Comparison of ENCODE assay signal across 8 cellular contexts in genomic region chr2:165016772-165017411, GRCh38.
DNase-seq lines count a peak whose midpoint lies in the region; ATAC-seq and TF ChIP-seq lines count a peak whose summit lies in the region.

No MANE protein-coding gene starts in this region.

- DNase-seq in DMS53 treated with DMSO at 0.1 percent for 48 hours (lab: John Stamatoyannopoulos, UW; ENCODE audit: unreplicated experiment) (peak; percentile 73), NCI-H748 treated with DMSO at 0.1 percent for 48 hours (lab: John Stamatoyannopoulos, UW) (peak; percentile 91), cardiac fibroblast (ENCODE audit: low read depth in 2 of 2) (peak; percentile 49 to 70), right lobe of liver (peak in 1 of 3 donors; percentile 52), gastrocnemius medialis (no peak), cerebellar nuclear complex (lab: John Stamatoyannopoulos, UW) (no peak)

- H3K27ac ChIP-seq in right lobe of liver (no peak overlapping the region), gastrocnemius medialis (no peak overlapping the region)

- H3K27me3 ChIP-seq in right lobe of liver (no peaks in the 10 kb centered on the region), gastrocnemius medialis (no peaks in the 10 kb centered on the region)

- peak; percentile 82 for TF ChIP-seq CTCF in cardiac fibroblast (IDR thresholded peaks at IDR 0.05; ENCODE audit: low read depth, low read length)
- TF ChIP-seq CTCF in right lobe of liver (IDR thresholded peaks at IDR 0.05), result peak; percentile 61 to 71 (median 68)
- peak in 1 of 5 experiments; percentile 25 for TF ChIP-seq CTCF in gastrocnemius medialis (IDR thresholded peaks at IDR 0.05 in 4 of 5, conservative IDR thresholded peaks at IDR 0.05 in 1 of 5)

- H3K4me3 ChIP-seq in cardiac fibroblast (replicated peaks in 1 of 2; ENCODE audit: low read depth in 2 of 2, low read length in 2 of 2) (no peak overlapping the region), right lobe of liver (no peak overlapping the region), gastrocnemius medialis (no peak overlapping the region)

- WGBS in right lobe of liver (ENCODE audit: insufficient coverage, low coverage, low lambda C conversion rate, missing lambda C conversion rate), result 11% methylated on average over 15 of the region's 15 CpGs

- peak; percentile 70 for ATAC-seq in GM19395 (IDR thresholded peaks at IDR 0.05; ENCODE audit: unreplicated experiment)
- ATAC-seq in HG03432 (IDR thresholded peaks at IDR 0.05; ENCODE audit: unreplicated experiment), result peak; percentile 56
- ATAC-seq in right lobe of liver, result peak; percentile 80 to 86 (median 84)
- ATAC-seq in gastrocnemius medialis, result no peak

- TF ChIP-seq POLR2A in right lobe of liver (IDR thresholded peaks at IDR 0.05) (no peak), gastrocnemius medialis (IDR thresholded peaks at IDR 0.05) (no peak)

- peaks cover 0 to 13% (median 0%) of the 10 kb centered on the region in 4 donors for H3K4me1 ChIP-seq in right lobe of liver
- no peaks in the 10 kb centered on the region for H3K4me1 ChIP-seq in gastrocnemius medialis

- no peaks in the 10 kb centered on the region for H3K36me3 ChIP-seq in right lobe of liver
- H3K36me3 ChIP-seq in gastrocnemius medialis, result no peaks in the 10 kb centered on the region

- in situ Hi-C loops in gastrocnemius medialis (cut with MboI; ENCODE audit: low sequenced_read_pairs in 4 of 4), result no loop called here

- intact Hi-C loops in right lobe of liver (cut with DNase I), result loop anchor here in 1 of 2 donors (10.0 kb wide), 1 partner anchor 188 kb away; the partner anchor contains the start of gene SCN3A
- intact Hi-C loops in gastrocnemius medialis (cut with DNase I; ENCODE audit: low total_unique reads), result loop anchor here (5.0 kb wide), 1 partner anchor 185 kb away; the partner anchor contains the start of gene SCN3A

- H3K9me3 ChIP-seq in right lobe of liver (no peaks in the 10 kb centered on the region), gastrocnemius medialis (no peaks in the 10 kb centered on the region)

Comparison
In these comparisons a context has a peak if more than half of its experiments do, and no peak if none do; other contexts are left out.
1. DNase-seq: peak in DMS53 treated with DMSO at 0.1 percent for 48 hours (single experiment), NCI-H748 treated with DMSO at 0.1 percent for 48 hours (single experiment) and cardiac fibroblast (2 of 2); none in gastrocnemius medialis (0 of 2) and cerebellar nuclear complex (0 of 2).
2. ATAC-seq: peak in GM19395 (single experiment), HG03432 (single experiment) and right lobe of liver (4 of 4); none in gastrocnemius medialis (0 of 2).